In the genomic region with DNA sequence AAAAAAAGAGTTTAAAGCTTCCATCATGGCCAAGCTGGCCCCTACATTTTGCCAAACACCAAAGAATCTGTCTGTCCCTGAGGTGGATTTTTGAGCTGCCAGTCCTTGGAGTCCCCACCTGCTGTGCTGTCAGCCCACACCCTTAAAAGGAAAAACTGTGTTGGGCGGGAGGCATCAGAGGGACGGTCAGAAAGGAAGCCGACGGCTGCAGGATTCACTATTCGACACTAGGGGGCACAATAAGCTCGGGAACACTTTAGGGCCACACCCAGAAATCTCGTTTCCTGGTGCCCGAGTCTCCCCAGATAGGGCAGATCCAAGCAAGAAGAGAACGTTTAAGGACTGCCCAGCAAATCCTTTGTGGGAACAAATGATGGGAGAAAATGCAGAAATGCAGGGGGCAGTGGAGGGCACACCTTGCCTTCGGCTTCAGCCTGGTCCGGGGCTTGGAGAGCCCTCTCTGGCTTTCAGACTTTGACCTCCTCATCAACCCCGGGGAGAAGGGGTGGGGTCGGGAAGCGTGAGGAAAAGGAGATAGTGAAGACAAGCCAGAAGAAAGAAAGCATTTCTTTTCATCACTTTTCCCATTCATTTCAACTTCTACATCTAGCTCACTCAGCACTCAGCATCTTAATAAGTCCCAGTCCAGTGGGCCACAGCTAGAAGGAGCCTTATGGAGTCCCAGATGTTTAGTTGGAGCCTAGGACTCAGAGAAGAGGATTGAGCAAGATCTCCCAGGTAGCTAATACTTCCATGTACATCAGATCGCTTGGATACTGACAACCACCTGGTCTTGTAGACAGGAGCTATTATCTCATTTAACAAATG, we compare ENCODE assay signal across 1 cellular context.
TF ChIP-seq lines count a peak whose summit lies in the region.

No MANE protein-coding gene starts in this region.

TF ChIP-seq in HepG2, 621 proteins besides CTCF, POLR2A, EP300 and RAD21 (continues in another document):
- TF ChIP-seq, protein P1, sequence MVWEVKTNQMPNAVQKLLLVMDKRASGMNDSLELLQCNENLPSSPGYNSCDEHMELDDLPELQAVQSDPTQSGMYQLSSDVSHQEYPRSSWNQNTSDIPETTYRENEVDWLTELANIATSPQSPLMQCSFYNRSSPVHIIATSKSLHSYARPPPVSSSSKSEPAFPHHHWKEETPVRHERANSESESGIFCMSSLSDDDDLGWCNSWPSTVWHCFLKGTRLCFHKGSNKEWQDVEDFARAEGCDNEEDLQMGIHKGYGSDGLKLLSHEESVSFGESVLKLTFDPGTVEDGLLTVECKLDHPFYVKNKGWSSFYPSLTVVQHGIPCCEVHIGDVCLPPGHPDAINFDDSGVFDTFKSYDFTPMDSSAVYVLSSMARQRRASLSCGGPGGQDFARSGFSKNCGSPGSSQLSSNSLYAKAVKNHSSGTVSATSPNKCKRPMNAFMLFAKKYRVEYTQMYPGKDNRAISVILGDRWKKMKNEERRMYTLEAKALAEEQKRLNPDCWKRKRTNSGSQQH (CRISPR knock-in tag; IDR thresholded peaks at IDR 0.05; ENCODE audit: low read depth): no peak
- TF ChIP-seq MIXL1 (CRISPR knock-in tag; IDR thresholded peaks at IDR 0.05) (0 out of 2 replicates have a peak, but pooled peaks have one; percentile 14), SIX1 (CRISPR knock-in tag; IDR thresholded peaks at IDR 0.05; ENCODE audit: borderline replicate concordance) (no peak; the same call in 1 of the 2 replicates), ARNT2 (CRISPR knock-in tag; IDR thresholded peaks at IDR 0.05; ENCODE audit: low read depth) (no peak), STAG1 (CRISPR knock-in tag; IDR thresholded peaks at IDR 0.05) (peak; percentile 85), SNAPC2 (CRISPR knock-in tag; IDR thresholded peaks at IDR 0.05) (no peak), ARNTL (CRISPR knock-in tag; IDR thresholded peaks at IDR 0.05) (no peak), TBP (CRISPR knock-in tag; IDR thresholded peaks at IDR 0.05) (no peak), NAIF1 (CRISPR knock-in tag; IDR thresholded peaks at IDR 0.05; ENCODE audit: borderline replicate concordance) (no peak), FOSL1 (CRISPR knock-in tag; IDR thresholded peaks at IDR 0.05; ENCODE audit: borderline replicate concordance) (no peak), ZNF20 (CRISPR knock-in tag; IDR thresholded peaks at IDR 0.05) (no peak), ZNF260 (CRISPR knock-in tag; IDR thresholded peaks at IDR 0.05; ENCODE audit: borderline replicate concordance, low read depth) (no peak), ZNF816 (CRISPR knock-in tag; IDR thresholded peaks at IDR 0.05; ENCODE audit: borderline replicate concordance) (no peak), KDM1A (CRISPR knock-in tag; IDR thresholded peaks at IDR 0.05) (no peak), NFYB (CRISPR knock-in tag; IDR thresholded peaks at IDR 0.05) (no peak), KAT2B (IDR thresholded peaks at IDR 0.05; ENCODE audit: borderline replicate concordance, low read depth, low read length) (no peak), XRCC5 (optimal IDR thresholded peaks at IDR 0.05; ENCODE audit: low read length) (peak; percentile 82), U2AF1 (optimal IDR thresholded peaks at IDR 0.05; ENCODE audit: low read depth, low read length) (no peak), ZNF619 (CRISPR knock-in tag; IDR thresholded peaks at IDR 0.05) (0 out of 2 replicates have a peak, but pooled peaks have one; percentile 30), SP140L (CRISPR knock-in tag; IDR thresholded peaks at IDR 0.05; ENCODE audit: borderline replicate concordance) (no peak), ZNF136 (CRISPR knock-in tag; IDR thresholded peaks at IDR 0.05; ENCODE audit: low read depth) (no peak), SAP130 (CRISPR knock-in tag; IDR thresholded peaks at IDR 0.05; ENCODE audit: low read depth) (peak; percentile 71), SNRNP70 (IDR thresholded peaks at IDR 0.05; ENCODE audit: low read depth, low read length) (no peak), HIVEP1 (CRISPR knock-in tag; IDR thresholded peaks at IDR 0.05) (no peak), GABPA (IDR thresholded peaks at IDR 0.05; ENCODE audit: low read depth, low read length) (no peak), GABPA (CRISPR knock-in tag; IDR thresholded peaks at IDR 0.05; ENCODE audit: low read depth) (peak; percentile 55; the same call in 1 of the 2 replicates), FOXM1 (CRISPR knock-in tag; IDR thresholded peaks at IDR 0.05) (no peak), CEBPB (IDR thresholded peaks at IDR 0.05; ENCODE audit: borderline replicate concordance, low read depth, low read length) (no peak), ZNF282 (IDR thresholded peaks at IDR 0.05; ENCODE audit: partially characterized antibody) (no peak), ZNF484 (CRISPR knock-in tag; IDR thresholded peaks at IDR 0.05; ENCODE audit: borderline replicate concordance, low read depth) (no peak), MZF1 (CRISPR knock-in tag; IDR thresholded peaks at IDR 0.05; ENCODE audit: borderline replicate concordance) (no peak), MED8 (CRISPR knock-in tag; IDR thresholded peaks at IDR 0.05; ENCODE audit: insufficient replicate concordance) (no peak), YEATS4 (CRISPR knock-in tag; IDR thresholded peaks at IDR 0.05; ENCODE audit: borderline replicate concordance) (no peak; the same call in 1 of the 2 replicates), BORCS8-MEF2B (CRISPR knock-in tag; IDR thresholded peaks at IDR 0.05) (no peak), ERF (CRISPR knock-in tag; IDR thresholded peaks at IDR 0.05) (peak; percentile 42; the same call in 1 of the 2 replicates)
- TF ChIP-seq, protein P2, sequence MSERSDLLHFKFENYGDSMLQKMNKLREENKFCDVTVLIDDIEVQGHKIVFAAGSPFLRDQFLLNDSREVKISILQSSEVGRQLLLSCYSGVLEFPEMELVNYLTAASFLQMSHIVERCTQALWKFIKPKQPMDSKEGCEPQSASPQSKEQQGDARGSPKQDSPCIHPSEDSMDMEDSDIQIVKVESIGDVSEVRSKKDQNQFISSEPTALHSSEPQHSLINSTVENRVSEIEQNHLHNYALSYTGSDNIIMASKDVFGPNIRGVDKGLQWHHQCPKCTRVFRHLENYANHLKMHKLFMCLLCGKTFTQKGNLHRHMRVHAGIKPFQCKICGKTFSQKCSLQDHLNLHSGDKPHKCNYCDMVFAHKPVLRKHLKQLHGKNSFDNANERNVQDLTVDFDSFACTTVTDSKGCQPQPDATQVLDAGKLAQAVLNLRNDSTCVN (CRISPR knock-in tag; IDR thresholded peaks at IDR 0.05; ENCODE audit: borderline replicate concordance): 0 out of 2 replicates have a peak, but pooled peaks have one; percentile 17
- TF ChIP-seq, protein P3, sequence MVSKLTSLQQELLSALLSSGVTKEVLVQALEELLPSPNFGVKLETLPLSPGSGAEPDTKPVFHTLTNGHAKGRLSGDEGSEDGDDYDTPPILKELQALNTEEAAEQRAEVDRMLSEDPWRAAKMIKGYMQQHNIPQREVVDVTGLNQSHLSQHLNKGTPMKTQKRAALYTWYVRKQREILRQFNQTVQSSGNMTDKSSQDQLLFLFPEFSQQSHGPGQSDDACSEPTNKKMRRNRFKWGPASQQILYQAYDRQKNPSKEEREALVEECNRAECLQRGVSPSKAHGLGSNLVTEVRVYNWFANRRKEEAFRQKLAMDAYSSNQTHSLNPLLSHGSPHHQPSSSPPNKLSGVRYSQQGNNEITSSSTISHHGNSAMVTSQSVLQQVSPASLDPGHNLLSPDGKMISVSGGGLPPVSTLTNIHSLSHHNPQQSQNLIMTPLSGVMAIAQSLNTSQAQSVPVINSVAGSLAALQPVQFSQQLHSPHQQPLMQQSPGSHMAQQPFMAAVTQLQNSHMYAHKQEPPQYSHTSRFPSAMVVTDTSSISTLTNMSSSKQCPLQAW (CRISPR knock-in tag; IDR thresholded peaks at IDR 0.05): peak; percentile 66; the same call in 1 of the 2 replicates
- TF ChIP-seq, protein P4, sequence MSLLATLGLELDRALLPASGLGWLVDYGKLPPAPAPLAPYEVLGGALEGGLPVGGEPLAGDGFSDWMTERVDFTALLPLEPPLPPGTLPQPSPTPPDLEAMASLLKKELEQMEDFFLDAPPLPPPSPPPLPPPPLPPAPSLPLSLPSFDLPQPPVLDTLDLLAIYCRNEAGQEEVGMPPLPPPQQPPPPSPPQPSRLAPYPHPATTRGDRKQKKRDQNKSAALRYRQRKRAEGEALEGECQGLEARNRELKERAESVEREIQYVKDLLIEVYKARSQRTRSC (CRISPR knock-in tag; IDR thresholded peaks at IDR 0.05; ENCODE audit: low read depth): no peak
- TF ChIP-seq, protein P5, sequence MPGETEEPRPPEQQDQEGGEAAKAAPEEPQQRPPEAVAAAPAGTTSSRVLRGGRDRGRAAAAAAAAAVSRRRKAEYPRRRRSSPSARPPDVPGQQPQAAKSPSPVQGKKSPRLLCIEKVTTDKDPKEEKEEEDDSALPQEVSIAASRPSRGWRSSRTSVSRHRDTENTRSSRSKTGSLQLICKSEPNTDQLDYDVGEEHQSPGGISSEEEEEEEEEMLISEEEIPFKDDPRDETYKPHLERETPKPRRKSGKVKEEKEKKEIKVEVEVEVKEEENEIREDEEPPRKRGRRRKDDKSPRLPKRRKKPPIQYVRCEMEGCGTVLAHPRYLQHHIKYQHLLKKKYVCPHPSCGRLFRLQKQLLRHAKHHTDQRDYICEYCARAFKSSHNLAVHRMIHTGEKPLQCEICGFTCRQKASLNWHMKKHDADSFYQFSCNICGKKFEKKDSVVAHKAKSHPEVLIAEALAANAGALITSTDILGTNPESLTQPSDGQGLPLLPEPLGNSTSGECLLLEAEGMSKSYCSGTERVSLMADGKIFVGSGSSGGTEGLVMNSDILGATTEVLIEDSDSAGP (CRISPR knock-in tag; IDR thresholded peaks at IDR 0.05; ENCODE audit: borderline replicate concordance): no peak
- TF ChIP-seq, protein P6, sequence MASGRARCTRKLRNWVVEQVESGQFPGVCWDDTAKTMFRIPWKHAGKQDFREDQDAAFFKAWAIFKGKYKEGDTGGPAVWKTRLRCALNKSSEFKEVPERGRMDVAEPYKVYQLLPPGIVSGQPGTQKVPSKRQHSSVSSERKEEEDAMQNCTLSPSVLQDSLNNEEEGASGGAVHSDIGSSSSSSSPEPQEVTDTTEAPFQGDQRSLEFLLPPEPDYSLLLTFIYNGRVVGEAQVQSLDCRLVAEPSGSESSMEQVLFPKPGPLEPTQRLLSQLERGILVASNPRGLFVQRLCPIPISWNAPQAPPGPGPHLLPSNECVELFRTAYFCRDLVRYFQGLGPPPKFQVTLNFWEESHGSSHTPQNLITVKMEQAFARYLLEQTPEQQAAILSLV (CRISPR knock-in tag; IDR thresholded peaks at IDR 0.05; ENCODE audit: borderline replicate concordance): no peak
- TF ChIP-seq, protein P7, sequence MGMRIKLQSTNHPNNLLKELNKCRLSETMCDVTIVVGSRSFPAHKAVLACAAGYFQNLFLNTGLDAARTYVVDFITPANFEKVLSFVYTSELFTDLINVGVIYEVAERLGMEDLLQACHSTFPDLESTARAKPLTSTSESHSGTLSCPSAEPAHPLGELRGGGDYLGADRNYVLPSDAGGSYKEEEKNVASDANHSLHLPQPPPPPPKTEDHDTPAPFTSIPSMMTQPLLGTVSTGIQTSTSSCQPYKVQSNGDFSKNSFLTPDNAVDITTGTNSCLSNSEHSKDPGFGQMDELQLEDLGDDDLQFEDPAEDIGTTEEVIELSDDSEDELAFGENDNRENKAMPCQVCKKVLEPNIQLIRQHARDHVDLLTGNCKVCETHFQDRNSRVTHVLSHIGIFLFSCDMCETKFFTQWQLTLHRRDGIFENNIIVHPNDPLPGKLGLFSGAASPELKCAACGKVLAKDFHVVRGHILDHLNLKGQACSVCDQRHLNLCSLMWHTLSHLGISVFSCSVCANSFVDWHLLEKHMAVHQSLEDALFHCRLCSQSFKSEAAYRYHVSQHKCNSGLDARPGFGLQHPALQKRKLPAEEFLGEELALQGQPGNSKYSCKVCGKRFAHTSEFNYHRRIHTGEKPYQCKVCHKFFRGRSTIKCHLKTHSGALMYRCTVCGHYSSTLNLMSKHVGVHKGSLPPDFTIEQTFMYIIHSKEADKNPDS (CRISPR knock-in tag; IDR thresholded peaks at IDR 0.05): no peak
- TF ChIP-seq, protein P8, sequence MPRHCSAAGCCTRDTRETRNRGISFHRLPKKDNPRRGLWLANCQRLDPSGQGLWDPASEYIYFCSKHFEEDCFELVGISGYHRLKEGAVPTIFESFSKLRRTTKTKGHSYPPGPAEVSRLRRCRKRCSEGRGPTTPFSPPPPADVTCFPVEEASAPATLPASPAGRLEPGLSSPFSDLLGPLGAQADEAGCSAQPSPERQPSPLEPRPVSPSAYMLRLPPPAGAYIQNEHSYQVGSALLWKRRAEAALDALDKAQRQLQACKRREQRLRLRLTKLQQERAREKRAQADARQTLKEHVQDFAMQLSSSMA (CRISPR knock-in tag; IDR thresholded peaks at IDR 0.05): no peak
- TF ChIP-seq, protein P9, sequence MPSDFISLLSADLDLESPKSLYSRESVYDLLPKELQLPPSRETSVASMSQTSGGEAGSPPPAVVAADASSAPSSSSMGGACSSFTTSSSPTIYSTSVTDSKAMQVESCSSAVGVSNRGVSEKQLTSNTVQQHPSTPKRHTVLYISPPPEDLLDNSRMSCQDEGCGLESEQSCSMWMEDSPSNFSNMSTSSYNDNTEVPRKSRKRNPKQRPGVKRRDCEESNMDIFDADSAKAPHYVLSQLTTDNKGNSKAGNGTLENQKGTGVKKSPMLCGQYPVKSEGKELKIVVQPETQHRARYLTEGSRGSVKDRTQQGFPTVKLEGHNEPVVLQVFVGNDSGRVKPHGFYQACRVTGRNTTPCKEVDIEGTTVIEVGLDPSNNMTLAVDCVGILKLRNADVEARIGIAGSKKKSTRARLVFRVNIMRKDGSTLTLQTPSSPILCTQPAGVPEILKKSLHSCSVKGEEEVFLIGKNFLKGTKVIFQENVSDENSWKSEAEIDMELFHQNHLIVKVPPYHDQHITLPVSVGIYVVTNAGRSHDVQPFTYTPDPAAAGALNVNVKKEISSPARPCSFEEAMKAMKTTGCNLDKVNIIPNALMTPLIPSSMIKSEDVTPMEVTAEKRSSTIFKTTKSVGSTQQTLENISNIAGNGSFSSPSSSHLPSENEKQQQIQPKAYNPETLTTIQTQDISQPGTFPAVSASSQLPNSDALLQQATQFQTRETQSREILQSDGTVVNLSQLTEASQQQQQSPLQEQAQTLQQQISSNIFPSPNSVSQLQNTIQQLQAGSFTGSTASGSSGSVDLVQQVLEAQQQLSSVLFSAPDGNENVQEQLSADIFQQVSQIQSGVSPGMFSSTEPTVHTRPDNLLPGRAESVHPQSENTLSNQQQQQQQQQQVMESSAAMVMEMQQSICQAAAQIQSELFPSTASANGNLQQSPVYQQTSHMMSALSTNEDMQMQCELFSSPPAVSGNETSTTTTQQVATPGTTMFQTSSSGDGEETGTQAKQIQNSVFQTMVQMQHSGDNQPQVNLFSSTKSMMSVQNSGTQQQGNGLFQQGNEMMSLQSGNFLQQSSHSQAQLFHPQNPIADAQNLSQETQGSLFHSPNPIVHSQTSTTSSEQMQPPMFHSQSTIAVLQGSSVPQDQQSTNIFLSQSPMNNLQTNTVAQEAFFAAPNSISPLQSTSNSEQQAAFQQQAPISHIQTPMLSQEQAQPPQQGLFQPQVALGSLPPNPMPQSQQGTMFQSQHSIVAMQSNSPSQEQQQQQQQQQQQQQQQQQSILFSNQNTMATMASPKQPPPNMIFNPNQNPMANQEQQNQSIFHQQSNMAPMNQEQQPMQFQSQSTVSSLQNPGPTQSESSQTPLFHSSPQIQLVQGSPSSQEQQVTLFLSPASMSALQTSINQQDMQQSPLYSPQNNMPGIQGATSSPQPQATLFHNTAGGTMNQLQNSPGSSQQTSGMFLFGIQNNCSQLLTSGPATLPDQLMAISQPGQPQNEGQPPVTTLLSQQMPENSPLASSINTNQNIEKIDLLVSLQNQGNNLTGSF (CRISPR knock-in tag; IDR thresholded peaks at IDR 0.05): no peak
